ENCODE assay signal across 8 cellular contexts in genomic region chr20:40532103-40532502, GRCh38.
DNase-seq lines count a peak whose midpoint lies in the region; TF ChIP-seq lines count a peak whose summit lies in the region.

No MANE protein-coding gene starts in this region.

- H3K9me3 ChIP-seq in Karpas-422 (ENCODE audit: low read length), result peaks cover 15% of the 10 kb centered on the region

- H3K9ac ChIP-seq in Karpas-422 (ENCODE audit: low read length), result no peak overlapping the region

- CTCF ChIA-PET in activated CD4-positive, alpha-beta T cell treated with anti-CD3 and anti-CD28 coated beads, Interleukin-2, amount 10 ng/mL, durations not matched to agents 7 days and 5 days (lab: Charles Lee), result no interaction called here

- H3K27me3 ChIP-seq in Karpas-422 (ENCODE audit: low read length) (no peaks in the 10 kb centered on the region), brain microvascular endothelial cell (replicated peaks) (no peaks in the 10 kb centered on the region)

- H3K36me3 Mint-ChIP-seq in activated CD4-positive, alpha-beta T cell treated with anti-CD3 and anti-CD28 coated beads, Interleukin-2, amount 10 ng/mL, durations not matched to agents 7 days and 5 days (ENCODE audit: low read depth), result no peaks in the 10 kb centered on the region
- peaks cover 5% of the 10 kb centered on the region for H3K36me3 Mint-ChIP-seq in neural crest cell (ENCODE audit: low read depth)

- no peaks in the 10 kb centered on the region for H3K4me1 Mint-ChIP-seq in activated CD4-positive, alpha-beta T cell treated with anti-CD3 and anti-CD28 coated beads, Interleukin-2, amount 10 ng/mL, durations not matched to agents 7 days and 5 days
- no peaks in the 10 kb centered on the region for H3K4me1 Mint-ChIP-seq in neural crest cell

- peak; percentile 10 for DNase-seq in activated CD4-positive, alpha-beta T cell treated with anti-CD3 and anti-CD28 coated beads, Interleukin-2, amount 10 ng/mL, durations not matched to agents 7 days and 5 days
- no peak for DNase-seq in activated CD4-positive, alpha-beta T cell treated with anti-CD3 and anti-CD28 coated beads for 1 hour
- peak; percentile 75 for DNase-seq in Karpas-422
- peak; percentile 17 for DNase-seq in brain microvascular endothelial cell
- no peak for DNase-seq in neural crest cell (ENCODE audit: low read depth, low spot score)
- no peak for DNase-seq in NCI-H1436 treated with DMSO at 0.1 percent for 48 hours (lab: John Stamatoyannopoulos, UW)
- no peak for DNase-seq in cerebellar nuclear complex (lab: John Stamatoyannopoulos, UW)
- DNase-seq in medulla oblongata (ENCODE audit: extremely low spot score), result no peak

- H3K4me3 ChIP-seq in Karpas-422 (ENCODE audit: low read length), result no peak overlapping the region
- no peak overlapping the region for H3K4me3 ChIP-seq in brain microvascular endothelial cell (ENCODE audit: low read depth, low read length)

- no peaks in the 10 kb centered on the region for H3K79me2 ChIP-seq in Karpas-422 (ENCODE audit: low read length)

- POLR2A ChIA-PET in activated CD4-positive, alpha-beta T cell treated with anti-CD3 and anti-CD28 coated beads, Interleukin-2, amount 10 ng/mL, durations not matched to agents 7 days and 5 days (lab: Charles Lee), result no interaction called here

- H3K27ac ChIP-seq in Karpas-422 (ENCODE audit: low read length) (no peak overlapping the region), brain microvascular endothelial cell (no peak overlapping the region)

- H3K36me3 ChIP-seq in Karpas-422 (ENCODE audit: insufficient read depth, low read length) (no peaks in the 10 kb centered on the region), brain microvascular endothelial cell (replicated peaks) (no peaks in the 10 kb centered on the region)

- no peak overlapping the region for H3K4me2 ChIP-seq in Karpas-422 (ENCODE audit: low read depth, low read length, poor library complexity, severe bottlenecking)

- H3K9me3 Mint-ChIP-seq in activated CD4-positive, alpha-beta T cell treated with anti-CD3 and anti-CD28 coated beads, Interleukin-2, amount 10 ng/mL, durations not matched to agents 7 days and 5 days, result peaks cover 13% of the 10 kb centered on the region
- H3K9me3 Mint-ChIP-seq in neural crest cell, result peaks cover 13% of the 10 kb centered on the region

- no peak overlapping the region for H3K4me3 Mint-ChIP-seq in activated CD4-positive, alpha-beta T cell treated with anti-CD3 and anti-CD28 coated beads, Interleukin-2, amount 10 ng/mL, durations not matched to agents 7 days and 5 days
- H3K4me3 Mint-ChIP-seq in neural crest cell, result no peak overlapping the region

- H3K9me2 ChIP-seq in Karpas-422 (replicated peaks; ENCODE audit: insufficient read depth, low read length), result no peaks in the 10 kb centered on the region

- no peaks in the 10 kb centered on the region for H4K20me1 ChIP-seq in Karpas-422 (ENCODE audit: insufficient read depth, low read depth, low read length)

- no peak overlapping the region for H2AFZ ChIP-seq in Karpas-422 (ENCODE audit: low read length)

- H3K4me1 ChIP-seq in Karpas-422 (ENCODE audit: low read length), result no peaks in the 10 kb centered on the region

- no peak overlapping the region for H3K27ac Mint-ChIP-seq in activated CD4-positive, alpha-beta T cell treated with anti-CD3 and anti-CD28 coated beads, Interleukin-2, amount 10 ng/mL, durations not matched to agents 7 days and 5 days
- no peak overlapping the region for H3K27ac Mint-ChIP-seq in neural crest cell (ENCODE audit: unreplicated experiment)

- no peaks in the 10 kb centered on the region for H3K27me3 Mint-ChIP-seq in activated CD4-positive, alpha-beta T cell treated with anti-CD3 and anti-CD28 coated beads, Interleukin-2, amount 10 ng/mL, durations not matched to agents 7 days and 5 days
- H3K27me3 Mint-ChIP-seq in neural crest cell (ENCODE audit: low read depth), result peaks cover 9% of the 10 kb centered on the region

- in situ Hi-C loops in brain microvascular endothelial cell (cut with HindIII; ENCODE audit: low pct_ligation_motif_present, low sequenced_read_pairs), result no loop called here

- TF ChIP-seq CTCF in brain microvascular endothelial cell (IDR thresholded peaks at IDR 0.05; ENCODE audit: low read depth, low read length, missing control alignments), result peak; percentile 45
- TF ChIP-seq CTCF in neural crest cell (conservative IDR thresholded peaks at IDR 0.05), result peak; percentile 57

Comparison
In these comparisons a context has a peak if more than half of its experiments do, and no peak if none do; other contexts are left out.
1. DNase-seq: peak in activated CD4-positive, alpha-beta T cell treated with anti-CD3 and anti-CD28 coated beads, Interleukin-2, amount 10 ng/mL, durations not matched to agents 7 days and 5 days (single experiment), Karpas-422 (single experiment) and brain microvascular endothelial cell (single experiment); none in activated CD4-positive, alpha-beta T cell treated with anti-CD3 and anti-CD28 coated beads for 1 hour (single experiment), neural crest cell (single experiment), NCI-H1436 treated with DMSO at 0.1 percent for 48 hours (single experiment), cerebellar nuclear complex (0 of 2) and medulla oblongata (single experiment).